Comparison of ENCODE assay signal across 20 cellular contexts in genomic region chr3:31240894-31241293, GRCh38.
DNase-seq lines count a peak whose midpoint lies in the region; ATAC-seq and TF ChIP-seq lines count a peak whose summit lies in the region.
"Had no signal": no experiment of that assay in that cellular context is flagged by ENCODE, and none has a peak within 500 bp of the region (broad histone marks: within the 10 kb centered on the region; RNA-seq: fewer than 3 reads in every experiment).

No MANE protein-coding gene starts in this region.

- H4K20me1 ChIP-seq in GM23248 (ENCODE audit: insufficient read depth) (no peaks in the 10 kb centered on the region), OCI-LY3 (ENCODE audit: insufficient read depth, low read length) (no peaks in the 10 kb centered on the region)
- H4K20me1 ChIP-seq: BLaER1 had no signal

- H3K9me2 ChIP-seq in GM23248 (ENCODE audit: insufficient read depth): no peaks in the 10 kb centered on the region; the same call in 1 of the 2 replicates
- H3K9me2 ChIP-seq: SK-N-SH had no signal

- 74 to 80% methylated on average over 2 of the region's 2 CpGs for WGBS in GM23248 (ENCODE audit: low coverage in 1 of 2, low lambda C conversion rate in 2 of 2, missing lambda C conversion rate in 2 of 2), 2 experiments

- no peaks in the 10 kb centered on the region for H3K36me3 ChIP-seq in GM23248 (ENCODE audit: low read depth)
- no peaks in the 10 kb centered on the region for H3K36me3 ChIP-seq in OCI-LY3 (replicated peaks; ENCODE audit: low read depth, low read length)
- H3K36me3 ChIP-seq: BLaER1 had no signal

- H3K4me2 ChIP-seq in GM23248 (ENCODE audit: unreplicated experiment): no peak overlapping the region
- peak overlapping the region; percentile 66 for H3K4me2 ChIP-seq in OCI-LY3 (ENCODE audit: low read length)
- H3K4me2 ChIP-seq: BLaER1, KMS-11, SK-N-SH had no signal

- in situ Hi-C loops in GM23248 (cut with MboI): no loop called here

- peak; percentile 23 for DNase-seq in GM23248
- peak; percentile 19 for DNase-seq in kidney tubule cell (ENCODE audit: low spot score)
- DNase-seq in effector CD8-positive, alpha-beta T cell (lab: John Stamatoyannopoulos, UW): no peak
- no peak for DNase-seq in activated CD4-positive, alpha-beta memory T cell treated with anti-CD3 and anti-CD28 coated beads for 36 hours
- DNase-seq: DMS79 treated with DMSO at 0.1 percent for 48 hours, H9, NCI-H1092 treated with DMSO at 0.1 percent for 48 hours, NCI-H1694, NCI-H2107, NCI-H226, NCI-H524 treated with DMSO at 0.1 percent for 48 hours, SHP77, SK-N-SH, T-cell had no signal

- peaks cover 24% of the 10 kb centered on the region for H3K4me1 Mint-ChIP-seq in activated CD4-positive, alpha-beta memory T cell treated with anti-CD3 and anti-CD28 coated beads for 36 hours (ENCODE audit: low read depth)

- H3K36me3 Mint-ChIP-seq in activated CD4-positive, alpha-beta memory T cell treated with anti-CD3 and anti-CD28 coated beads for 36 hours: no peaks in the 10 kb centered on the region
- H3K36me3 Mint-ChIP-seq: T-cell had no signal

- POLR2A ChIA-PET in activated CD4-positive, alpha-beta memory T cell treated with anti-CD3 and anti-CD28 coated beads for 36 hours (lab: Charles Lee): interaction anchor here (1.2 to 1.8 kb wide), 2 partner anchors 14 to 292 kb away, joined by 3 to 7 read pairs; partner anchors contain the start of gene STT3B

- no peak overlapping the region for H3K27ac ChIP-seq in GM23248
- H3K27ac ChIP-seq in OCI-LY3 (ENCODE audit: low read length): peak overlapping the region; percentile 88
- H3K27ac ChIP-seq: BLaER1, KMS-11 had no signal

- no peak overlapping the region for H3K9ac ChIP-seq in GM23248
- peak overlapping the region; percentile 54 for H3K9ac ChIP-seq in OCI-LY3 (ENCODE audit: low read length)
- H3K9ac ChIP-seq: BLaER1, KMS-11, SK-N-SH had no signal

- CTCF ChIA-PET in activated CD4-positive, alpha-beta memory T cell treated with anti-CD3 and anti-CD28 coated beads for 36 hours (lab: Charles Lee): interaction anchor here (1.6 kb wide), 2 partner anchors 11 to 13 kb away, joined by 4 to 5 read pairs; no protein-coding TSS in a partner anchor

- H3K9me3 ChIP-seq in GM23248 (ENCODE audit: low read depth) (no peaks in the 10 kb centered on the region), OCI-LY3 (ENCODE audit: insufficient read depth, low read length) (no peaks in the 10 kb centered on the region)
- H3K9me3 ChIP-seq: SK-N-SH had no signal

- H2AFZ ChIP-seq in GM23248: peak overlapping the region; percentile 21; the same call in 1 of the 2 replicates
- no peak overlapping the region for H2AFZ ChIP-seq in OCI-LY3 (ENCODE audit: low read depth, low read length)

- no peak for TF ChIP-seq CTCF in OCI-LY3 (IDR thresholded peaks at IDR 0.05; ENCODE audit: low read depth, low read length)

- intact Hi-C loops in activated CD4-positive, alpha-beta memory T cell treated with anti-CD3 and anti-CD28 coated beads for 36 hours (cut with micrococcal nuclease): no loop called here

- H3K4me1 ChIP-seq in GM23248 (ENCODE audit: insufficient read depth) (no peaks in the 10 kb centered on the region), OCI-LY3 (ENCODE audit: low read length) (peaks cover 74% of the 10 kb centered on the region)
- H3K4me1 ChIP-seq: BLaER1 had no signal

- no peaks in the 10 kb centered on the region for H3K79me2 ChIP-seq in GM23248 (ENCODE audit: insufficient read depth)
- no peaks in the 10 kb centered on the region for H3K79me2 ChIP-seq in OCI-LY3 (ENCODE audit: low read length)

- ATAC-seq in GM18907 (IDR thresholded peaks at IDR 0.05; ENCODE audit: unreplicated experiment): peak; percentile 45
- ATAC-seq in HG03521 (IDR thresholded peaks at IDR 0.05; ENCODE audit: unreplicated experiment): no peak
- ATAC-seq: HepG2, T-cell had no signal

- H3K4me3 ChIP-seq in GM23248 (no peak overlapping the region), OCI-LY3 (ENCODE audit: low read length) (peak overlapping the region; percentile 1)
- H3K4me3 ChIP-seq: BLaER1 had no signal

- H3K27me3 ChIP-seq in GM23248 (replicated peaks; ENCODE audit: insufficient read depth) (no peaks in the 10 kb centered on the region), OCI-LY3 (ENCODE audit: low read depth, low read length) (no peaks in the 10 kb centered on the region)
- H3K27me3 ChIP-seq: BLaER1 had no signal

- H3K27ac Mint-ChIP-seq in activated CD4-positive, alpha-beta memory T cell treated with anti-CD3 and anti-CD28 coated beads for 36 hours: no peak overlapping the region
- H3K27ac Mint-ChIP-seq: H9, T-cell had no signal

- H3K9me3 Mint-ChIP-seq in activated CD4-positive, alpha-beta memory T cell treated with anti-CD3 and anti-CD28 coated beads for 36 hours: no peaks in the 10 kb centered on the region
- H3K9me3 Mint-ChIP-seq: H9, T-cell had no signal

- no peaks in the 10 kb centered on the region for H3K27me3 Mint-ChIP-seq in activated CD4-positive, alpha-beta memory T cell treated with anti-CD3 and anti-CD28 coated beads for 36 hours
- H3K27me3 Mint-ChIP-seq: T-cell had no signal

- peaks cover 11% of the 10 kb centered on the region for H3F3A ChIP-seq in GM23248 (ENCODE audit: insufficient read depth)

- no peak overlapping the region for H3K4me3 Mint-ChIP-seq in activated CD4-positive, alpha-beta memory T cell treated with anti-CD3 and anti-CD28 coated beads for 36 hours
- H3K4me3 Mint-ChIP-seq: H9, T-cell had no signal

Comparison
In these comparisons a context has a peak if more than half of its experiments do, and no peak if none do; other contexts are left out.
1. DNase-seq: peak in GM23248 (single experiment) and kidney tubule cell (single experiment); none in effector CD8-positive, alpha-beta T cell (single experiment) and activated CD4-positive, alpha-beta memory T cell treated with anti-CD3 and anti-CD28 coated beads for 36 hours (single experiment).